In the genomic region with DNA sequence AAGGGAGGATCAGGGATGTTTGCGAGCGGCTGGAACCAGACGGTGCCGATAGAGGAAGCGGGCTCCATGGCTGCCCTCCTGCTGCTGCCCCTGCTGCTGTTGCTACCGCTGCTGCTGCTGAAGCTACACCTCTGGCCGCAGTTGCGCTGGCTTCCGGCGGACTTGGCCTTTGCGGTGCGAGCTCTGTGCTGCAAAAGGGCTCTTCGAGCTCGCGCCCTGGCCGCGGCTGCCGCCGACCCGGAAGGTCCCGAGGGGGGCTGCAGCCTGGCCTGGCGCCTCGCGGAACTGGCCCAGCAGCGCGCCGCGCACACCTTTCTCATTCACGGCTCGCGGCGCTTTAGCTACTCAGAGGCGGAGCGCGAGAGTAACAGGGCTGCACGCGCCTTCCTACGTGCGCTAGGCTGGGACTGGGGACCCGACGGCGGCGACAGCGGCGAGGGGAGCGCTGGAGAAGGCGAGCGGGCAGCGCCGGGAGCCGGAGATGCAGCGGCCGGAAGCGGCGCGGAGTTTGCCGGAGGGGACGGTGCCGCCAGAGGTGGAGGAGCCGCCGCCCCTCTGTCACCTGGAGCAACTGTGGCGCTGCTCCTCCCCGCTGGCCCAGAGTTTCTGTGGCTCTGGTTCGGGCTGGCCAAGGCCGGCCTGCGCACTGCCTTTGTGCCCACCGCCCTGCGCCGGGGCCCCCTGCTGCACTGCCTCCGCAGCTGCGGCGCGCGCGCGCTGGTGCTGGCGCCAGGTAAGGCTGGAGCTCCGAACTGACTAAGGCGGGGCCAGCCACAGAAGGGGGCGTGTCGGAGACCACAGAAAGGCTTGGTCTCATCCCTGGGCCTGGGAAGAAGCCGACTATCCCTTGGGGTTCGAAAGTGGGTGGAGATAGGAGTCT, we compare ENCODE assay signal across 8 cellular contexts. TPM values are rescaled to one million over a fixed set of nuclear protein-coding genes. Genes with fewer than 3 reads are reported as not detected.
A peak's percentile ranks its signal among the peaks of the same experiment; 100 is the strongest.
DNase-seq lines count a peak whose midpoint lies in the region; ATAC-seq lines count a peak whose summit lies in the region.

No MANE protein-coding gene starts in this region.

- H3K36me3 Mint-ChIP-seq in activated CD4-positive, alpha-beta T cell treated with anti-CD3 and anti-CD28 coated beads, Interleukin-2, amount 10 ng/mL, durations not matched to agents 7 days and 5 days (ENCODE audit: low read depth), result peaks cover 17% of the 10 kb centered on the region

- peak overlapping the region; percentile 87 for H3K27ac Mint-ChIP-seq in activated CD4-positive, alpha-beta T cell treated with anti-CD3 and anti-CD28 coated beads, Interleukin-2, amount 10 ng/mL, durations not matched to agents 7 days and 5 days

- H3K27me3 ChIP-seq in duodenal mucosa (ENCODE audit: control insufficient read depth in 1 of 2, insufficient read depth in 2 of 2, low read length in 2 of 2), result no peaks in the 10 kb centered on the region

- DNase-seq in G401 (ENCODE audit: low spot score) (peak; percentile 62), NCI-H2196 (lab: John Stamatoyannopoulos, UW; ENCODE audit: unreplicated experiment) (peak; percentile 75), lung microvascular endothelial cell (ENCODE audit: low read depth in 2 of 2) (peak; percentile 58 to 62), NCI-H524 treated with DMSO at 0.1 percent for 48 hours (lab: John Stamatoyannopoulos, UW) (no peak)
- DNase-seq in activated CD4-positive, alpha-beta T cell treated with anti-CD3 and anti-CD28 coated beads, Interleukin-2, amount 10 ng/mL, durations not matched to agents 7 days and 5 days, result peak; percentile 65
- peak; percentile 16 for DNase-seq in stimulated activated CD8-positive, alpha-beta memory T cell treated with anti-CD3 and anti-CD28 coated beads, Interleukin-15, amount 100 ng/mL, for 24 hours (ENCODE audit: low read depth)

- peaks cover 1 to 26% of the 10 kb centered on the region in 2 donors for H3K36me3 ChIP-seq in duodenal mucosa (ENCODE audit: control insufficient read depth in 1 of 2, insufficient read depth in 2 of 2, low read length in 2 of 2)

- peaks cover 31 to 40% of the 10 kb centered on the region in 2 donors for H3K4me1 ChIP-seq in duodenal mucosa (ENCODE audit: control insufficient read depth in 1 of 2, insufficient read depth in 2 of 2, low read length in 2 of 2)

- H3K9ac ChIP-seq in duodenal mucosa (ENCODE audit: low read depth in 1 of 2, low read length in 2 of 2), result peak overlapping the region; percentile 46 to 82

- H3K4me1 Mint-ChIP-seq in activated CD4-positive, alpha-beta T cell treated with anti-CD3 and anti-CD28 coated beads, Interleukin-2, amount 10 ng/mL, durations not matched to agents 7 days and 5 days, result peaks cover 37% of the 10 kb centered on the region

- POLR2A ChIA-PET in activated CD4-positive, alpha-beta T cell treated with anti-CD3 and anti-CD28 coated beads, Interleukin-2, amount 10 ng/mL, durations not matched to agents 7 days and 5 days (lab: Charles Lee), result no interaction called here

- CTCF ChIA-PET in activated CD4-positive, alpha-beta T cell treated with anti-CD3 and anti-CD28 coated beads, Interleukin-2, amount 10 ng/mL, durations not matched to agents 7 days and 5 days (lab: Charles Lee), result interaction anchor here (0.7 to 1.4 kb wide), 10 partner anchors 14 to 549 kb away, joined by 3 to 5 read pairs (median 3); a partner anchor contains a TSS

- H3K27ac ChIP-seq in duodenal mucosa (ENCODE audit: low read depth, low read length), result peak overlapping the region; percentile 52

- no peaks in the 10 kb centered on the region for H3K9me3 Mint-ChIP-seq in activated CD4-positive, alpha-beta T cell treated with anti-CD3 and anti-CD28 coated beads, Interleukin-2, amount 10 ng/mL, durations not matched to agents 7 days and 5 days

- in situ Hi-C loops in G401 (cut with HindIII; ENCODE audit: low sequenced_read_pairs), result no loop called here

- peak overlapping the region; percentile 71 to 72 for H3K4me3 ChIP-seq in duodenal mucosa (ENCODE audit: low read depth in 1 of 2, low read length in 2 of 2)

- ATAC-seq in HG02870 (IDR thresholded peaks at IDR 0.05; ENCODE audit: unreplicated experiment), result peak; percentile 48

- H3K27me3 Mint-ChIP-seq in activated CD4-positive, alpha-beta T cell treated with anti-CD3 and anti-CD28 coated beads, Interleukin-2, amount 10 ng/mL, durations not matched to agents 7 days and 5 days, result no peaks in the 10 kb centered on the region

- no peaks in the 10 kb centered on the region for H3K9me3 ChIP-seq in duodenal mucosa (ENCODE audit: control insufficient read depth in 1 of 2, low read length in 2 of 2)

- peak overlapping the region; percentile 81 for H3K4me3 Mint-ChIP-seq in activated CD4-positive, alpha-beta T cell treated with anti-CD3 and anti-CD28 coated beads, Interleukin-2, amount 10 ng/mL, durations not matched to agents 7 days and 5 days

RNA-seq across cellular contexts. Expression of a gene that starts 0.5 kb away (rescaled TPM):
- total RNA-seq in G401 (2014; rRNA removed; shearing (Covaris generic)), result 1.4 and 5.4 TPM in 2 replicates
- 10 to 100 TPM; 22.2 to 22.9 TPM for total RNA-seq in activated CD4-positive, alpha-beta T cell treated with anti-CD3 and anti-CD28 coated beads, Interleukin-2, amount 10 ng/mL, durations not matched to agents 7 days and 5 days
- 16.3 and 35.3 TPM in 2 replicates for total RNA-seq in lung microvascular endothelial cell

RNA-seq across cellular contexts. Expression of a gene that starts 47.8 kb away (rescaled TPM):
- total RNA-seq in G401 (2014; rRNA removed; shearing (Covaris generic)), result 20.7 and 21.1 TPM in 2 replicates
- total RNA-seq in activated CD4-positive, alpha-beta T cell treated with anti-CD3 and anti-CD28 coated beads, Interleukin-2, amount 10 ng/mL, durations not matched to agents 7 days and 5 days, result 10 to 100 TPM; 62.9 to 64.8 TPM
- total RNA-seq in lung microvascular endothelial cell, result 12.2 and 20.6 TPM in 2 replicates
